Comparison of ENCODE assay signal across 8 cellular contexts in the genomic region with DNA sequence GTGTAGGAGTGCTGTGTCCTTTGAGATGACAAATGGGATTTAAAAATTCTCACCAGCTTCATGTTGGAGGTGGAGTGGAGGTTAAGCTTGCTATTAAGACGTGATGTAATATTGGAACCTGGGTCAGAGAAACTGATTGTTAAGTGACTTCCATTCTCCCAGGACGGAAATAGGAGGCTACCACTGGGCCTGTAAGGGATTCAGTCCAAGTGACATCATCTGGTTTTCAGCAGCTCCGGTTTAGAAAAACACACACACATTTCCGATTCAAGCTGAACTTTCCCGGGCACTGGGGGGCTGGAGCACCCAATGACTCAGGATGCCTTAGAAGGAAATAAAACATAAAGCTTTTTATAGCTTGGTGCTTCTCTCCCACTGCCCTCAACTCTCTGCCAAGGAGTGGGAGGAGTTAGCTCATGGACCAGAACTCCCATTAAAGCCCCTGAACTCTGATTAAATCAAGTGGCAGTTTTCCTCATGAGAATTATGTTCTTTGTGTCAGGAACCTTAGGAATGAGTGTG. TPM values are rescaled to one million over a fixed set of nuclear protein-coding genes. Genes with fewer than 3 reads are reported as not detected.
DNase-seq lines count a peak whose midpoint lies in the region; TF ChIP-seq lines count a peak whose summit lies in the region.

No MANE protein-coding gene starts in this region.

- no peak overlapping the region for H3K4me3 ChIP-seq in thyroid gland (replicated peaks in 1 of 3)

- no peaks in the 10 kb centered on the region for H3K9me3 ChIP-seq in thyroid gland

- no peaks in the 10 kb centered on the region for H3K27me3 Mint-ChIP-seq in MCF 10A (ENCODE audit: insufficient read depth, unreplicated experiment)

- CTCF ChIA-PET in MCF 10A (lab: Yijun Ruan, JAX): interaction anchor here (1.0 to 1.4 kb wide), 3 partner anchors 9 to 288 kb away, joined by 3 to 6 read pairs (median 5); no protein-coding TSS in a partner anchor

- peaks cover 6% of the 10 kb centered on the region for H3K4me1 Mint-ChIP-seq in MCF 10A (ENCODE audit: insufficient read depth, unreplicated experiment)

- H3K27ac Mint-ChIP-seq in MCF 10A (ENCODE audit: low read depth, unreplicated experiment): peak overlapping the region; percentile 49

- H3K4me3 Mint-ChIP-seq in MCF 10A (ENCODE audit: unreplicated experiment): no peak overlapping the region

- no peaks in the 10 kb centered on the region for H3K9me3 Mint-ChIP-seq in MCF 10A (ENCODE audit: unreplicated experiment)

- peaks cover 17 to 24% of the 10 kb centered on the region in 2 donors for H3K36me3 ChIP-seq in thyroid gland

- POLR2A ChIA-PET in MCF 10A (lab: Yijun Ruan, JAX): interaction anchor here (1.5 kb wide), 1 partner anchor 12 kb away, joined by 6 read pairs; a partner anchor contains a TSS

- H3K36me3 Mint-ChIP-seq in MCF 10A (ENCODE audit: insufficient read depth, unreplicated experiment): peaks cover 19% of the 10 kb centered on the region

- no TSS peak for BruUV-seq in MCF 10A (replicated peaks; lab: Mats Ljungman, UMichigan)

- intact Hi-C loops in MCF 10A (cut with micrococcal nuclease) (no loop called here), thyroid gland (cut with DNase I) (loop anchor here (10.0 kb wide), 1 partner anchor 106 kb away; no protein-coding TSS in a partner anchor)

- DNase-seq in NCI-H2107 treated with DMSO at 0.1 percent for 48 hours (lab: John Stamatoyannopoulos, UW; ENCODE audit: unreplicated experiment): peak; percentile 28
- no peak for DNase-seq in NCI-H2107 (lab: John Stamatoyannopoulos, UW)
- peak; percentile 77 for DNase-seq in MCF 10A (ENCODE audit: unreplicated experiment)
- DNase-seq in left kidney (ENCODE audit: low read depth, low spot score): peak; percentile 81
- DNase-seq in thyroid gland: peak in 1 of 2 donors; percentile 24
- DNase-seq in activated CD4-positive, alpha-beta T cell treated with anti-CD3 and anti-CD28 coated beads for 4 hours: no peak
- DNase-seq in mesenteric fat pad (ENCODE audit: low spot score): no peak
- no peak for DNase-seq in HuH-7 (ENCODE audit: low spot score)

- TF ChIP-seq POLR2A in thyroid gland (IDR thresholded peaks at IDR 0.05): no peak

- H3K27me3 ChIP-seq in thyroid gland: no peaks in the 10 kb centered on the region

- peak overlapping the region; percentile 7 to 60 (median 28) for H3K27ac ChIP-seq in thyroid gland

- TF ChIP-seq CTCF in MCF 10A (IDR thresholded peaks at IDR 0.05; ENCODE audit: unreplicated experiment): no peak
- TF ChIP-seq CTCF in thyroid gland (IDR thresholded peaks at IDR 0.05): no peak

- peaks cover 0 to 8% of the 10 kb centered on the region in 2 donors for H3K4me1 ChIP-seq in thyroid gland

- WGBS in thyroid gland, 2 donors: 49 to 53% methylated on average over 5 of the region's 5 CpGs

RNA-seq across cellular contexts. Expression of a gene that starts 12.4 kb away (rescaled TPM):
- total RNA-seq in MCF 10A (2022): 122 and 140 TPM in 2 replicates
- 100 to 1,000 TPM; 262 to 355 (median 294) TPM for total RNA-seq in thyroid gland
- total RNA-seq in mesenteric fat pad: 549 TPM

Comparison
In these comparisons a context has a peak if more than half of its experiments do, and no peak if none do; other contexts are left out.
1. DNase-seq: peak in NCI-H2107 treated with DMSO at 0.1 percent for 48 hours (single experiment), MCF 10A (single experiment) and left kidney (single experiment); none in NCI-H2107 (single experiment), activated CD4-positive, alpha-beta T cell treated with anti-CD3 and anti-CD28 coated beads for 4 hours (0 of 2), mesenteric fat pad (single experiment) and HuH-7 (single experiment).